1 cellular context compared by ENCODE assay signal in genomic region chr3:4838621-4839022, GRCh38.
TF ChIP-seq lines count a peak whose summit lies in the region.

No MANE protein-coding gene starts in this region.

TF ChIP-seq in HepG2, 621 proteins besides CTCF, POLR2A, EP300 and RAD21 (continued from another document):
- TF ChIP-seq ZNF639 (CRISPR knock-in tag; conservative IDR thresholded peaks at IDR 0.05): no peak
TF ChIP-seq in HepG2: peak in this region for 0.
